In genomic region chr4:113263274-113263673, GRCh38 we compare ENCODE assay signal across 1 cellular context.
TF ChIP-seq lines count a peak whose summit lies in the region.

No MANE protein-coding gene starts in this region.

TF ChIP-seq in SK-N-SH treated with all-trans-retinoic acid at 6 μM for 48 hours, 23 proteins besides CTCF, POLR2A, EP300 and RAD21 (continued from another document):
- TF ChIP-seq, protein P1, sequence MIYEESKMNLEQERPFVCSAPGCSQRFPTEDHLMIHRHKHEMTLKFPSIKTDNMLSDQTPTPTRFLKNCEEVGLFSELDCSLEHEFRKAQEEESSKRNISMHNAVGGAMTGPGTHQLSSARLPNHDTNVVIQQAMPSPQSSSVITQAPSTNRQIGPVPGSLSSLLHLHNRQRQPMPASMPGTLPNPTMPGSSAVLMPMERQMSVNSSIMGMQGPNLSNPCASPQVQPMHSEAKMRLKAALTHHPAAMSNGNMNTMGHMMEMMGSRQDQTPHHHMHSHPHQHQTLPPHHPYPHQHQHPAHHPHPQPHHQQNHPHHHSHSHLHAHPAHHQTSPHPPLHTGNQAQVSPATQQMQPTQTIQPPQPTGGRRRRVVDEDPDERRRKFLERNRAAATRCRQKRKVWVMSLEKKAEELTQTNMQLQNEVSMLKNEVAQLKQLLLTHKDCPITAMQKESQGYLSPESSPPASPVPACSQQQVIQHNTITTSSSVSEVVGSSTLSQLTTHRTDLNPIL (CRISPR knock-in tag; IDR thresholded peaks at IDR 0.05; ENCODE audit: low read depth) = no peak
